Comparison of ENCODE assay signal across 1 cellular context in the genomic region with DNA sequence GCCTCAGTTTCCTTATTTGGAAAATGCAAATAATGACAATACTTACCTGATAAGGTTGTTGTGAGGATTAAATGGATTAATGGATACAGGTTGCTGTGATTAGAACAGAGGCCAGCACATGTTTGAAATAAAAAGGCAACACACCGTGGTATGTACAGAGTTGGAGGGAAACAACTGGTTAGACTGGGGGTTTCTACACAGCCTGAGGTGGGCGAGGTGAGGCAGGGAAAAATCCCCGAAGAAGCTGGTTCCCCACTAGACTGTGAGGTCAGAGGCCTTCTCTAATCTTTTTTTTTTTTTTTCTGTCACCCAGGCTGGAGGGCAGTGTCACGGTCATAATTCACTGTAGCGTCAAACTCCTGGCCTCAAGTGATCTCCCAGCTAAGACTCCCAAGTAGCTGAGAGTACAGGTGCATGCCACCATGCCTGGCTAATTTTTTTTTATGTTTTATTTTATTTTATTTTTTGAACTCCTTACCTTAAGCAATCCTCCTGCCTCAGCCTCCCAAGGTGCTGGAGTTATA.
TF ChIP-seq lines count a peak whose summit lies in the region.

No MANE protein-coding gene starts in this region.

TF ChIP-seq in HCT116, 20 proteins besides CTCF, POLR2A, EP300 and RAD21:
- TF ChIP-seq MAX (IDR thresholded peaks at IDR 0.05) (no peak), ZFX (IDR thresholded peaks at IDR 0.05) (no peak), TCF7L2 (IDR thresholded peaks at IDR 0.05; ENCODE audit: borderline replicate concordance, extremely low read depth, insufficient read depth, insufficient read length) (no peak), ATF3 (IDR thresholded peaks at IDR 0.05) (no peak), CBX3 (IDR thresholded peaks at IDR 0.05; ENCODE audit: low read depth) (no peak), POLR2AphosphoS5 (IDR thresholded peaks at IDR 0.05; ENCODE audit: low read depth, low read length) (no peak), FOSL1 (IDR thresholded peaks at IDR 0.05; ENCODE audit: low read depth) (no peak), JUND (IDR thresholded peaks at IDR 0.05) (no peak), CEBPB (IDR thresholded peaks at IDR 0.05; ENCODE audit: low read depth) (no peak), SRF (IDR thresholded peaks at IDR 0.05; ENCODE audit: low read depth) (no peak)
